In genomic region chr6:148608211-148608951, GRCh38 we compare ENCODE assay signal across 13 cellular contexts.
DNase-seq lines count a peak whose midpoint lies in the region; ATAC-seq and TF ChIP-seq lines count a peak whose summit lies in the region.
"Had no signal": no experiment of that assay in that cellular context is flagged by ENCODE, and none has a peak within 500 bp of the region (broad histone marks: within the 10 kb centered on the region; RNA-seq: fewer than 3 reads in every experiment).

No MANE protein-coding gene starts in this region.

- intact Hi-C loops in upper lobe of right lung (cut with DNase I) = no loop called here

- H3K4me1 ChIP-seq in cardiac muscle cell (ENCODE audit: low read depth) (no peaks in the 10 kb centered on the region), right atrium auricular region (peaks cover 0 to 6% of the 10 kb centered on the region in 2 donors), upper lobe of right lung (no peaks in the 10 kb centered on the region)
- H3K4me1 ChIP-seq: prostate gland, SJCRH30 had no signal

- POLR2A ChIA-PET in RWPE1 (lab: Yijun Ruan, JAX; ENCODE audit: low non-redundant PET) = no interaction called here
- POLR2A ChIA-PET in activated CD4-positive, alpha-beta T cell treated with anti-CD3 and anti-CD28 coated beads, Interleukin-2, amount 10 ng/mL, durations not matched to agents 7 days and 5 days (lab: Charles Lee) = no interaction called here

- H3K27ac ChIP-seq in cardiac muscle cell (no peak overlapping the region), right atrium auricular region (no peak overlapping the region), RWPE1 (no peak overlapping the region), upper lobe of right lung (no peak overlapping the region)
- H3K27ac ChIP-seq: gastrocnemius medialis, prostate gland, SJCRH30 had no signal

- DNase-seq in cardiac muscle cell (ENCODE audit: low read depth in 1 of 2, low spot score in 1 of 2) = peak in 1 of 2 donors; percentile 32
- no peak for DNase-seq in right atrium auricular region (ENCODE audit: low spot score)
- no peak for DNase-seq in RWPE1 (ENCODE audit: low spot score)
- peak in 1 of 2 donors; percentile 58 for DNase-seq in foreskin fibroblast
- DNase-seq in upper lobe of right lung = no peak
- DNase-seq in A172 (ENCODE audit: low spot score) = no peak
- no peak for DNase-seq in activated CD4-positive, alpha-beta T cell treated with anti-CD3 and anti-CD28 coated beads, Interleukin-2, amount 10 ng/mL, durations not matched to agents 7 days and 5 days
- DNase-seq: gastrocnemius medialis, SJCRH30 had no signal

- H3K9me3 Mint-ChIP-seq in activated CD4-positive, alpha-beta T cell treated with anti-CD3 and anti-CD28 coated beads, Interleukin-2, amount 10 ng/mL, durations not matched to agents 7 days and 5 days = no peaks in the 10 kb centered on the region
- H3K9me3 Mint-ChIP-seq: activated T-helper 17 cell treated with anti-CD3 and anti-CD28 coated beads, Interleukin-2, amount 50 U/mL, for 72 hours; stimulated activated naive CD8-positive, alpha-beta T cell treated with anti-CD3 and anti-CD28 coated beads, Interleukin-15, Interleukin-2, amounts not matched to agents 100 ng/mL and 50 ng/mL, for 24 hours had no signal

- no peaks in the 10 kb centered on the region for H3K9me3 ChIP-seq in cardiac muscle cell (ENCODE audit: low read depth)
- no peaks in the 10 kb centered on the region for H3K9me3 ChIP-seq in right atrium auricular region
- H3K9me3 ChIP-seq in upper lobe of right lung = no peaks in the 10 kb centered on the region
- H3K9me3 ChIP-seq: gastrocnemius medialis, prostate gland, SJCRH30 had no signal

- peaks cover 14% of the 10 kb centered on the region for H3K27me3 Mint-ChIP-seq in activated CD4-positive, alpha-beta T cell treated with anti-CD3 and anti-CD28 coated beads, Interleukin-2, amount 10 ng/mL, durations not matched to agents 7 days and 5 days

- no peaks in the 10 kb centered on the region for H3K36me3 ChIP-seq in cardiac muscle cell
- no peaks in the 10 kb centered on the region for H3K36me3 ChIP-seq in right atrium auricular region
- H3K36me3 ChIP-seq in upper lobe of right lung = no peaks in the 10 kb centered on the region
- H3K36me3 ChIP-seq: gastrocnemius medialis, prostate gland, SJCRH30 had no signal

- TF ChIP-seq CTCF in cardiac muscle cell (IDR thresholded peaks at IDR 0.05; ENCODE audit: low read depth, low read length) (peak; percentile 62), right atrium auricular region (IDR thresholded peaks at IDR 0.05) (peak in 1 of 2 donors; percentile 45), RWPE1 (conservative IDR thresholded peaks at IDR 0.05; ENCODE audit: low read depth) (peak; percentile 25; the same call in 1 of the 2 replicates), foreskin fibroblast (IDR thresholded peaks at IDR 0.05; ENCODE audit: low read depth, low read length) (peak; percentile 62), upper lobe of right lung (IDR thresholded peaks at IDR 0.05) (peak; percentile 47)

- no peak overlapping the region for H3K4me3 ChIP-seq in cardiac muscle cell
- no peak overlapping the region for H3K4me3 ChIP-seq in right atrium auricular region
- H3K4me3 ChIP-seq in foreskin fibroblast (ENCODE audit: low read depth in 1 of 2, low read length in 2 of 2) = no peak overlapping the region
- no peak overlapping the region for H3K4me3 ChIP-seq in upper lobe of right lung
- H3K4me3 ChIP-seq: gastrocnemius medialis, prostate gland, SJCRH30 had no signal

- H3K4me3 Mint-ChIP-seq in activated CD4-positive, alpha-beta T cell treated with anti-CD3 and anti-CD28 coated beads, Interleukin-2, amount 10 ng/mL, durations not matched to agents 7 days and 5 days = no peak overlapping the region
- H3K4me3 Mint-ChIP-seq: activated T-helper 17 cell treated with anti-CD3 and anti-CD28 coated beads, Interleukin-2, amount 50 U/mL, for 72 hours; stimulated activated naive CD8-positive, alpha-beta T cell treated with anti-CD3 and anti-CD28 coated beads, Interleukin-15, Interleukin-2, amounts not matched to agents 100 ng/mL and 50 ng/mL, for 24 hours had no signal

- H3K36me3 Mint-ChIP-seq in activated CD4-positive, alpha-beta T cell treated with anti-CD3 and anti-CD28 coated beads, Interleukin-2, amount 10 ng/mL, durations not matched to agents 7 days and 5 days (ENCODE audit: low read depth) = no peaks in the 10 kb centered on the region

- H3K27me3 ChIP-seq in cardiac muscle cell = no peaks in the 10 kb centered on the region
- no peaks in the 10 kb centered on the region for H3K27me3 ChIP-seq in right atrium auricular region
- H3K27me3 ChIP-seq in upper lobe of right lung = no peaks in the 10 kb centered on the region
- H3K27me3 ChIP-seq: gastrocnemius medialis, SJCRH30 had no signal

- H3K4me1 Mint-ChIP-seq in activated CD4-positive, alpha-beta T cell treated with anti-CD3 and anti-CD28 coated beads, Interleukin-2, amount 10 ng/mL, durations not matched to agents 7 days and 5 days = no peaks in the 10 kb centered on the region
- H3K4me1 Mint-ChIP-seq: activated T-helper 17 cell treated with anti-CD3 and anti-CD28 coated beads, Interleukin-2, amount 50 U/mL, for 72 hours had no signal

- ATAC-seq in upper lobe of right lung = peak; percentile 43
- no peak for ATAC-seq in GM18498 (IDR thresholded peaks at IDR 0.05; ENCODE audit: unreplicated experiment)
- ATAC-seq: activated T-helper 17 cell treated with anti-CD3 and anti-CD28 coated beads, Interleukin-2, amount 50 U/mL, for 72 hours; gastrocnemius medialis had no signal

- CTCF ChIA-PET in RWPE1 (lab: Yijun Ruan, JAX) = no interaction called here
- CTCF ChIA-PET in activated CD4-positive, alpha-beta T cell treated with anti-CD3 and anti-CD28 coated beads, Interleukin-2, amount 10 ng/mL, durations not matched to agents 7 days and 5 days (lab: Charles Lee) = interaction anchor here (0.6 kb wide), 1 partner anchor 147 kb away, joined by 3 read pairs; no protein-coding TSS in a partner anchor

- H3K27ac Mint-ChIP-seq in activated CD4-positive, alpha-beta T cell treated with anti-CD3 and anti-CD28 coated beads, Interleukin-2, amount 10 ng/mL, durations not matched to agents 7 days and 5 days = no peak overlapping the region
- H3K27ac Mint-ChIP-seq: activated T-helper 17 cell treated with anti-CD3 and anti-CD28 coated beads, Interleukin-2, amount 50 U/mL, for 72 hours; stimulated activated naive CD8-positive, alpha-beta T cell treated with anti-CD3 and anti-CD28 coated beads, Interleukin-15, Interleukin-2, amounts not matched to agents 100 ng/mL and 50 ng/mL, for 24 hours had no signal
